In genomic region chr13:72430923-72431322, GRCh38 we compare ENCODE assay signal across 19 cellular contexts.
A peak's percentile ranks its signal among the peaks of the same experiment; 100 is the strongest.
DNase-seq lines count a peak whose midpoint lies in the region; ATAC-seq and TF ChIP-seq lines count a peak whose summit lies in the region.
"Had no signal": no experiment of that assay in that cellular context is flagged by ENCODE, and none has a peak within 500 bp of the region (broad histone marks: within the 10 kb centered on the region; RNA-seq: fewer than 3 reads in every experiment).

No MANE protein-coding gene starts in this region.

- H3K4ac ChIP-seq in mesendoderm (ENCODE audit: low read depth, low read length) = no peak overlapping the region

- H3K79me1 ChIP-seq in mesendoderm (ENCODE audit: low read length) = no peaks in the 10 kb centered on the region

- no peak overlapping the region for H3K4me3 ChIP-seq in GM23338
- H3K4me3 ChIP-seq in mesendoderm (ENCODE audit: low read length) = no peak overlapping the region
- no peak overlapping the region for H3K4me3 ChIP-seq in OCI-LY7 (ENCODE audit: low read depth, low read length, poor library complexity, severe bottlenecking)

- H3K9me3 ChIP-seq in OCI-LY7 (ENCODE audit: low read length) = no peaks in the 10 kb centered on the region
- H3K9me3 ChIP-seq: BE2C had no signal

- no peak overlapping the region for H3K18ac ChIP-seq in mesendoderm (ENCODE audit: low read length)

- CTCF ChIA-PET in OCI-LY7 (lab: Charles Lee; ENCODE audit: unreplicated experiment) = no interaction called here

- H3K4me1 Mint-ChIP-seq in GM23338 (peaks cover 20% of the 10 kb centered on the region), glutamatergic neuron (ENCODE audit: low read depth, unreplicated experiment) (peaks cover 20% of the 10 kb centered on the region)
- H3K4me1 Mint-ChIP-seq in activated T-cell treated with anti-CD3 and anti-CD28 coated beads, Interleukin-2, amount 50 U/mL, for 24 hours (ENCODE audit: low read depth) = no peaks in the 10 kb centered on the region
- H3K4me1 Mint-ChIP-seq in effector memory CD8-positive, alpha-beta T cell (ENCODE audit: low read depth in 2 of 2) = no peaks in the 10 kb centered on the region
- H3K4me1 Mint-ChIP-seq: CD4-positive, CD25-positive, alpha-beta regulatory T cell; CD8-positive, alpha-beta memory T cell had no signal

- H2BK15ac ChIP-seq in mesendoderm (replicated peaks; ENCODE audit: low read depth) = no peak overlapping the region

- no peak overlapping the region for H2AFZ ChIP-seq in GM23338
- H2AFZ ChIP-seq in OCI-LY7 (ENCODE audit: low read length) = no peak overlapping the region

- H3K36me3 ChIP-seq in GM23338 (ENCODE audit: insufficient read depth) = no peaks in the 10 kb centered on the region
- no peaks in the 10 kb centered on the region for H3K36me3 ChIP-seq in mesendoderm (ENCODE audit: control insufficient read depth, insufficient read depth, low read length)
- no peaks in the 10 kb centered on the region for H3K36me3 ChIP-seq in OCI-LY7 (ENCODE audit: insufficient read depth, low read length)
- H3K36me3 ChIP-seq: BE2C had no signal

- H3K4me3 Mint-ChIP-seq in GM23338 (no peak overlapping the region), glutamatergic neuron (ENCODE audit: unreplicated experiment) (peak overlapping the region; percentile 22)
- H3K4me3 Mint-ChIP-seq in activated T-cell treated with anti-CD3 and anti-CD28 coated beads, Interleukin-2, amount 50 U/mL, for 24 hours = no peak overlapping the region
- no peak overlapping the region for H3K4me3 Mint-ChIP-seq in effector memory CD8-positive, alpha-beta T cell
- H3K4me3 Mint-ChIP-seq: CD4-positive, CD25-positive, alpha-beta regulatory T cell; CD8-positive, alpha-beta memory T cell; HFFc6 had no signal

- no peaks in the 10 kb centered on the region for H3F3A ChIP-seq in GM23338 (replicated peaks; ENCODE audit: low read depth)

- H3K27ac ChIP-seq in GM23338 (ENCODE audit: low read depth) (no peak overlapping the region), mesendoderm (ENCODE audit: low read depth, low read length) (no peak overlapping the region), OCI-LY7 (ENCODE audit: low read depth, low read length, poor library complexity, severe bottlenecking) (no peak overlapping the region)

- no peak overlapping the region for H3K4me2 ChIP-seq in GM23338
- no peak overlapping the region for H3K4me2 ChIP-seq in mesendoderm (ENCODE audit: low read length)
- H3K4me2 ChIP-seq in OCI-LY7 (ENCODE audit: low read length) = no peak overlapping the region

- WGBS in mesendoderm (ENCODE audit: extremely low coverage, insufficient coverage, low lambda C conversion rate) = no CpG with 5 or more reads among the region's 4 CpGs

- H2AK5ac ChIP-seq in mesendoderm (ENCODE audit: low read length) = no peak overlapping the region

- no peak overlapping the region for H4K5ac ChIP-seq in mesendoderm (ENCODE audit: low read length)

- H3K4me1 ChIP-seq in GM23338 (ENCODE audit: insufficient read depth) (peaks cover 17% of the 10 kb centered on the region), mesendoderm (ENCODE audit: control insufficient read depth, low read depth, low read length) (no peaks in the 10 kb centered on the region), OCI-LY7 (ENCODE audit: insufficient read depth, low read length, poor library complexity, severe bottlenecking) (no peaks in the 10 kb centered on the region)
- H3K4me1 ChIP-seq: BE2C had no signal

- H3K27me3 ChIP-seq in GM23338 (ENCODE audit: insufficient read depth) (no peaks in the 10 kb centered on the region), mesendoderm (ENCODE audit: insufficient read depth, low read length, poor library complexity) (no peaks in the 10 kb centered on the region)
- H3K27me3 ChIP-seq: BE2C had no signal

- BruUV-seq in OCI-LY7 (replicated peaks; lab: Mats Ljungman, UMichigan) = no TSS peak

- no peak overlapping the region for H2BK120ac ChIP-seq in mesendoderm (ENCODE audit: low read depth, low read length)

- intact Hi-C loops in OCI-LY7 (cut with micrococcal nuclease; ENCODE audit: unreplicated experiment) = no loop called here

- POLR2A ChIA-PET in OCI-LY7 (lab: Charles Lee) = interaction anchor here (0.6 kb wide), 1 partner anchor 219 kb away, joined by 3 read pairs; no protein-coding TSS in a partner anchor

- no peak overlapping the region for H3K9ac ChIP-seq in mesendoderm (ENCODE audit: low read length)

- DNase-seq in ELF-1 (ENCODE audit: low read depth, low spot score) (peak; percentile 66), GM23338 (ENCODE audit: low spot score) (peak; percentile 38), glutamatergic neuron (no peak), mesendoderm (peak; percentile 5), OCI-LY7 (ENCODE audit: low spot score) (no peak)
- DNase-seq in activated T-cell treated with anti-CD3 and anti-CD28 coated beads, Interleukin-2, amount 50 U/mL, for 24 hours = no peak
- no peak for DNase-seq in effector memory CD8-positive, alpha-beta T cell
- DNase-seq: ACHN; BE2C; C1 segment of cervical spinal cord; CD4-positive, CD25-positive, alpha-beta regulatory T cell; CD8-positive, alpha-beta memory T cell; COR-L47; DMS 273 treated with DMSO at 0.1 percent for 48 hours; DMS53; DND-41; EL; HFFc6 had no signal

- H3K27ac Mint-ChIP-seq in GM23338 = no peak overlapping the region
- peak overlapping the region; percentile 21 for H3K27ac Mint-ChIP-seq in glutamatergic neuron (ENCODE audit: unreplicated experiment)
- H3K27ac Mint-ChIP-seq in activated T-cell treated with anti-CD3 and anti-CD28 coated beads, Interleukin-2, amount 50 U/mL, for 24 hours = no peak overlapping the region
- no peak overlapping the region for H3K27ac Mint-ChIP-seq in effector memory CD8-positive, alpha-beta T cell
- H3K27ac Mint-ChIP-seq: CD4-positive, CD25-positive, alpha-beta regulatory T cell; CD8-positive, alpha-beta memory T cell; HFFc6 had no signal

- H3K9me3 Mint-ChIP-seq in GM23338 (no peaks in the 10 kb centered on the region), glutamatergic neuron (ENCODE audit: unreplicated experiment) (no peaks in the 10 kb centered on the region)
- H3K9me3 Mint-ChIP-seq in activated T-cell treated with anti-CD3 and anti-CD28 coated beads, Interleukin-2, amount 50 U/mL, for 24 hours = no peaks in the 10 kb centered on the region
- H3K9me3 Mint-ChIP-seq in effector memory CD8-positive, alpha-beta T cell = no peaks in the 10 kb centered on the region
- H3K9me3 Mint-ChIP-seq: HFFc6 had no signal

- H3K9me2 ChIP-seq in GM23338 (ENCODE audit: insufficient read depth) = no peaks in the 10 kb centered on the region
- H3K9me2 ChIP-seq in OCI-LY7 (ENCODE audit: insufficient read depth, low read length) = no peaks in the 10 kb centered on the region

- H3K23ac ChIP-seq in mesendoderm (ENCODE audit: low read length) = no peak overlapping the region

- H3K79me2 ChIP-seq in GM23338 (replicated peaks; ENCODE audit: insufficient read depth) = no peaks in the 10 kb centered on the region
- no peaks in the 10 kb centered on the region for H3K79me2 ChIP-seq in mesendoderm (ENCODE audit: control insufficient read depth, insufficient read depth, low read length)
- no peaks in the 10 kb centered on the region for H3K79me2 ChIP-seq in OCI-LY7 (ENCODE audit: insufficient read depth, low read depth, low read length)

- TF ChIP-seq CTCF in GM23338 (conservative IDR thresholded peaks at IDR 0.05; ENCODE audit: low read depth in 2 of 2) = no peak
- no peak for TF ChIP-seq CTCF in glutamatergic neuron (IDR thresholded peaks at IDR 0.05; ENCODE audit: partially characterized antibody, unreplicated experiment)
- no peak for TF ChIP-seq CTCF in OCI-LY7 (conservative IDR thresholded peaks at IDR 0.05; ENCODE audit: low read length)

- no peak overlapping the region for H4K8ac ChIP-seq in mesendoderm (ENCODE audit: low read depth, low read length)

- no peak overlapping the region for H2BK5ac ChIP-seq in mesendoderm (ENCODE audit: low read length)

- no peaks in the 10 kb centered on the region for H4K20me1 ChIP-seq in GM23338 (replicated peaks; ENCODE audit: insufficient read depth)
- H4K20me1 ChIP-seq in OCI-LY7 (ENCODE audit: insufficient read depth, low read length) = no peaks in the 10 kb centered on the region

- no peaks in the 10 kb centered on the region for H3K27me3 Mint-ChIP-seq in GM23338 (ENCODE audit: insufficient read depth, low read depth, poor library complexity)
- no peaks in the 10 kb centered on the region for H3K27me3 Mint-ChIP-seq in glutamatergic neuron (ENCODE audit: unreplicated experiment)
- H3K27me3 Mint-ChIP-seq in activated T-cell treated with anti-CD3 and anti-CD28 coated beads, Interleukin-2, amount 50 U/mL, for 24 hours = no peaks in the 10 kb centered on the region
- no peaks in the 10 kb centered on the region for H3K27me3 Mint-ChIP-seq in effector memory CD8-positive, alpha-beta T cell
- H3K27me3 Mint-ChIP-seq: CD4-positive, CD25-positive, alpha-beta regulatory T cell; CD8-positive, alpha-beta memory T cell had no signal

- ATAC-seq in GM23338 = peak; percentile 82
- ATAC-seq in effector memory CD8-positive, alpha-beta T cell (replicated peaks) = no peak
- ATAC-seq: HCT116 had no signal

- H3K36me3 Mint-ChIP-seq in GM23338 (ENCODE audit: low read depth) (no peaks in the 10 kb centered on the region), glutamatergic neuron (ENCODE audit: unreplicated experiment) (no peaks in the 10 kb centered on the region)
- H3K36me3 Mint-ChIP-seq in activated T-cell treated with anti-CD3 and anti-CD28 coated beads, Interleukin-2, amount 50 U/mL, for 24 hours (ENCODE audit: low read depth) = no peaks in the 10 kb centered on the region
- H3K36me3 Mint-ChIP-seq in effector memory CD8-positive, alpha-beta T cell (ENCODE audit: insufficient read depth) = no peaks in the 10 kb centered on the region
- H3K36me3 Mint-ChIP-seq: CD4-positive, CD25-positive, alpha-beta regulatory T cell; CD8-positive, alpha-beta memory T cell had no signal

- no peak overlapping the region for H3K56ac ChIP-seq in mesendoderm (ENCODE audit: low read length)

TF ChIP-seq in GM23338, 12 proteins besides CTCF, POLR2A, EP300 and RAD21 (continues in another document):
- TF ChIP-seq EZH2 (IDR thresholded peaks at IDR 0.05; ENCODE audit: low read depth, unreplicated experiment) (no peak), ETS1 (IDR thresholded peaks at IDR 0.05) (no peak)

Comparison
In these comparisons a context has a peak if more than half of its experiments do, and no peak if none do; other contexts are left out.
1. DNase-seq: peak in ELF-1 (single experiment), GM23338 (single experiment) and mesendoderm (single experiment); none in glutamatergic neuron (single experiment), OCI-LY7 (single experiment), activated T-cell treated with anti-CD3 and anti-CD28 coated beads, Interleukin-2, amount 50 U/mL, for 24 hours (single experiment) and effector memory CD8-positive, alpha-beta T cell (0 of 3).